Comparison of ENCODE assay signal across 8 cellular contexts in genomic region chr11:3853935-3854659, GRCh38. TPM values are rescaled to one million over a fixed set of nuclear protein-coding genes. Genes with fewer than 3 reads are reported as not detected.
DNase-seq lines count a peak whose midpoint lies in the region; ATAC-seq and TF ChIP-seq lines count a peak whose summit lies in the region.

No MANE protein-coding gene starts in this region.

- H3K9me3 ChIP-seq in CD8-positive, alpha-beta T cell (ENCODE audit: low read length), result no peaks in the 10 kb centered on the region
- no peaks in the 10 kb centered on the region for H3K9me3 ChIP-seq in esophagus (ENCODE audit: control insufficient read depth in 2 of 2, insufficient read depth in 1 of 2, low read depth in 1 of 2, low read length in 1 of 2)

- peaks cover 56% of the 10 kb centered on the region for H3K4me1 Mint-ChIP-seq in CD8-positive, alpha-beta T cell (ENCODE audit: low read depth)

- H3K4me2 ChIP-seq in KMS-11, result peak overlapping the region; percentile 86

- no peak for TF ChIP-seq CTCF in CD8-positive, alpha-beta T cell (IDR thresholded peaks at IDR 0.05)
- no peak for TF ChIP-seq CTCF in KMS-11 (conservative IDR thresholded peaks at IDR 0.05; ENCODE audit: low read depth, low read length)

- no peaks in the 10 kb centered on the region for H3K27me3 Mint-ChIP-seq in CD8-positive, alpha-beta T cell (ENCODE audit: low read depth)

- intact Hi-C loops in CD8-positive, alpha-beta T cell (cut with DNase I, micrococcal nuclease), result loop anchor here (1.0 to 2.0 kb wide), 6 partner anchors 13 to 218 kb away; no protein-coding TSS in a partner anchor

- no peaks in the 10 kb centered on the region for H3K9me3 Mint-ChIP-seq in CD8-positive, alpha-beta T cell

- peak overlapping the region; percentile 92 for H3K4me3 Mint-ChIP-seq in CD8-positive, alpha-beta T cell

- peak; percentile 68 for ATAC-seq in CD8-positive, alpha-beta T cell
- peak; percentile 46 for ATAC-seq in GM21528 (IDR thresholded peaks at IDR 0.05; ENCODE audit: low FRiP score, unreplicated experiment)

- peak overlapping the region; percentile 86 for H2AFZ ChIP-seq in KMS-11 (ENCODE audit: low read depth)

- H3K27ac Mint-ChIP-seq in CD8-positive, alpha-beta T cell, result peak overlapping the region; percentile 99

- CTCF ChIA-PET in CD8-positive, alpha-beta T cell (lab: Charles Lee), result interaction anchor here (0.8 to 20.8 kb wide), 66 partner anchors 11 to 244 kb away, joined by 3 to 548 read pairs (median 7); partner anchors contain the start of gene RHOG

- no peaks in the 10 kb centered on the region for H3K36me3 ChIP-seq in CD8-positive, alpha-beta T cell (ENCODE audit: insufficient read depth, low read length)
- no peaks in the 10 kb centered on the region for H3K36me3 ChIP-seq in KMS-11 (ENCODE audit: insufficient read depth)
- H3K36me3 ChIP-seq in esophagus (ENCODE audit: control insufficient read depth in 2 of 2, insufficient read depth in 2 of 2, low read length in 1 of 2), result no peaks in the 10 kb centered on the region
- no peaks in the 10 kb centered on the region for H3K36me3 ChIP-seq in rectal smooth muscle tissue (ENCODE audit: control insufficient read depth, insufficient read depth, low read length)

- peaks cover 50% of the 10 kb centered on the region for H3K4me1 ChIP-seq in CD8-positive, alpha-beta T cell (ENCODE audit: insufficient read depth, low read length)
- H3K4me1 ChIP-seq in KMS-11 (ENCODE audit: low read depth, poor library complexity, severe bottlenecking) (peaks cover 59% of the 10 kb centered on the region), esophagus (ENCODE audit: control insufficient read depth in 2 of 2, insufficient read depth in 2 of 2, low read length in 1 of 2) (peaks cover 3 to 5% of the 10 kb centered on the region in 2 donors), rectal smooth muscle tissue (ENCODE audit: control insufficient read depth, insufficient read depth, low read length) (peaks cover 19% of the 10 kb centered on the region)

- H4K20me1 ChIP-seq in KMS-11 (ENCODE audit: insufficient read depth), result no peaks in the 10 kb centered on the region

- H3K27ac ChIP-seq in CD8-positive, alpha-beta T cell (ENCODE audit: low read depth, low read length), result peak overlapping the region; percentile 83
- H3K27ac ChIP-seq in KMS-11 (peak overlapping the region; percentile 94), esophagus (ENCODE audit: low read depth in 2 of 2, low read length in 1 of 2) (peak overlapping the region; percentile 95 to 99), rectal smooth muscle tissue (ENCODE audit: low read depth, low read length) (peak overlapping the region; percentile 18)

- H3K4me3 ChIP-seq in CD8-positive, alpha-beta T cell (ENCODE audit: low read depth, low read length), result peak overlapping the region; percentile 79
- H3K4me3 ChIP-seq in KMS-11 (IDR thresholded peaks at IDR 0.05; ENCODE audit: insufficient read depth, low read depth, low read length) (no peak overlapping the region), esophagus (ENCODE audit: low read depth in 1 of 2, low read length in 2 of 2) (peak overlapping the region in 1 of 2 donors; percentile 82), rectal smooth muscle tissue (ENCODE audit: low read length) (peak overlapping the region; percentile 91)

- H3K36me3 Mint-ChIP-seq in CD8-positive, alpha-beta T cell, result peaks cover 14% of the 10 kb centered on the region

- H3K9ac ChIP-seq in KMS-11 (peak overlapping the region; percentile 80), rectal smooth muscle tissue (ENCODE audit: low read length) (peak overlapping the region; percentile 19)

- peak; percentile 48 to 87 (median 70) for DNase-seq in CD8-positive, alpha-beta T cell
- DNase-seq in activated CD4-positive, alpha-beta T cell treated with anti-CD3 and anti-CD28 coated beads, Interleukin-2, amount 50 U/mL, for 24 hours (ENCODE audit: low read depth in 1 of 2, low spot score in 1 of 2), result peak; percentile 44 to 60
- no peak for DNase-seq in middle frontal gyrus (ENCODE audit: extremely low spot score, low spot score)
- no peak for DNase-seq in D341Med (ENCODE audit: low spot score)

- H3K27me3 ChIP-seq in CD8-positive, alpha-beta T cell (ENCODE audit: insufficient read depth, low read length), result no peaks in the 10 kb centered on the region
- H3K27me3 ChIP-seq in KMS-11 (ENCODE audit: insufficient read depth, low read depth) (no peaks in the 10 kb centered on the region), esophagus (ENCODE audit: control insufficient read depth in 1 of 2, insufficient read depth in 2 of 2, low read length in 2 of 2) (no peaks in the 10 kb centered on the region), rectal smooth muscle tissue (ENCODE audit: control insufficient read depth, insufficient read depth, low read length) (no peaks in the 10 kb centered on the region)

- POLR2A ChIA-PET in CD8-positive, alpha-beta T cell (lab: Charles Lee), result interaction anchor here (0.7 to 8.0 kb wide), 42 partner anchors 9 to 243 kb away, joined by 3 to 252 read pairs (median 4); partner anchors contain the start of genes NUP98, PGAP2 and RHOG

- H3K79me2 ChIP-seq in KMS-11 (ENCODE audit: insufficient read depth, low read depth), result peaks cover 34% of the 10 kb centered on the region

- 38 to 48% methylated on average over 11 of the region's 11 CpGs for WGBS in esophagus, 2 donors

RNA-seq across cellular contexts. Expression of gene STIM1, which starts 1.4 kb away (rescaled TPM):
- total RNA-seq in CD8-positive, alpha-beta T cell, result 10 to 100 TPM; 72.5 to 84.3 TPM
- polyA plus RNA-seq in esophagus, result 10 to 100 TPM; 29.5 to 42.7 TPM

RNA-seq across cellular contexts. Expression of gene RHOG, which starts 13.3 kb away (rescaled TPM):
- total RNA-seq in CD8-positive, alpha-beta T cell, result 100 to 1,000 TPM; 125 to 127 TPM
- polyA plus RNA-seq in esophagus, result 10 to 100 TPM; 48.0 to 79.0 TPM

RNA-seq across cellular contexts. Expression of gene PGAP2, which starts 45.7 kb away (rescaled TPM):
- total RNA-seq in CD8-positive, alpha-beta T cell, result 10 to 100 TPM; 16.3 to 18.5 TPM
- polyA plus RNA-seq in esophagus, result 10 to 100 TPM; 34.0 to 36.9 TPM

RNA-seq across cellular contexts. Expression of gene NUP98, which starts 56.7 kb away (rescaled TPM):
- total RNA-seq in CD8-positive, alpha-beta T cell, result 100 to 1,000 TPM; 204 to 210 TPM
- polyA plus RNA-seq in esophagus, result 10 to 100 TPM; 16.0 to 26.9 TPM

Comparison
In these comparisons a context has a peak if more than half of its experiments do, and no peak if none do; other contexts are left out.
1. DNase-seq: peak in CD8-positive, alpha-beta T cell (7 of 7) and activated CD4-positive, alpha-beta T cell treated with anti-CD3 and anti-CD28 coated beads, Interleukin-2, amount 50 U/mL, for 24 hours (2 of 2); none in middle frontal gyrus (single experiment) and D341Med (single experiment).
2. H3K27ac ChIP-seq: peak in every context shown above with its lines; median percentile 97 in esophagus; 94 in KMS-11; 83 in CD8-positive, alpha-beta T cell; 18 in rectal smooth muscle tissue.